ENCODE assay signal across 2 cellular contexts in genomic region chr18:28040216-28040615, GRCh38.
TF ChIP-seq lines count a peak whose summit lies in the region.

No MANE protein-coding gene starts in this region.

TF ChIP-seq in A549, 52 proteins besides CTCF, POLR2A, EP300 and RAD21 (continued from another document):
- TF ChIP-seq KDM5A (IDR thresholded peaks at IDR 0.05) (no peak), POLR2AphosphoS2 (conservative IDR thresholded peaks at IDR 0.05; ENCODE audit: low read length) (no peak), ZFP36 (IDR thresholded peaks at IDR 0.05; ENCODE audit: borderline replicate concordance, partially characterized antibody) (no peak), FOXS1 (CRISPR knock-in tag; IDR thresholded peaks at IDR 0.05) (no peak), ATOH8 (CRISPR knock-in tag; IDR thresholded peaks at IDR 0.05; ENCODE audit: low read depth) (no peak), CHD2 (IDR thresholded peaks at IDR 0.05; ENCODE audit: low read length, partially characterized antibody) (no peak), JUNB (IDR thresholded peaks at IDR 0.05) (no peak), MAX (IDR thresholded peaks at IDR 0.05) (no peak), MAFK (IDR thresholded peaks at IDR 0.05; ENCODE audit: partially characterized antibody) (no peak)
- TF ChIP-seq, protein P1, sequence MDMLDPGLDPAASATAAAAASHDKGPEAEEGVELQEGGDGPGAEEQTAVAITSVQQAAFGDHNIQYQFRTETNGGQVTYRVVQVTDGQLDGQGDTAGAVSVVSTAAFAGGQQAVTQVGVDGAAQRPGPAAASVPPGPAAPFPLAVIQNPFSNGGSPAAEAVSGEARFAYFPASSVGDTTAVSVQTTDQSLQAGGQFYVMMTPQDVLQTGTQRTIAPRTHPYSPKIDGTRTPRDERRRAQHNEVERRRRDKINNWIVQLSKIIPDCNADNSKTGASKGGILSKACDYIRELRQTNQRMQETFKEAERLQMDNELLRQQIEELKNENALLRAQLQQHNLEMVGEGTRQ (IDR thresholded peaks at IDR 0.05) = no peak
- TF ChIP-seq, protein P2, sequence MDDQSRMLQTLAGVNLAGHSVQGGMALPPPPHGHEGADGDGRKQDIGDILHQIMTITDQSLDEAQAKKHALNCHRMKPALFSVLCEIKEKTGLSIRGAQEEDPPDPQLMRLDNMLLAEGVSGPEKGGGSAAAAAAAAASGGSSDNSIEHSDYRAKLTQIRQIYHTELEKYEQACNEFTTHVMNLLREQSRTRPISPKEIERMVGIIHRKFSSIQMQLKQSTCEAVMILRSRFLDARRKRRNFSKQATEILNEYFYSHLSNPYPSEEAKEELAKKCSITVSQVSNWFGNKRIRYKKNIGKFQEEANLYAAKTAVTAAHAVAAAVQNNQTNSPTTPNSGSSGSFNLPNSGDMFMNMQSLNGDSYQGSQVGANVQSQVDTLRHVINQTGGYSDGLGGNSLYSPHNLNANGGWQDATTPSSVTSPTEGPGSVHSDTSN (IDR thresholded peaks at IDR 0.05) = no peak

TF ChIP-seq in IMR-90, 13 proteins besides CTCF, POLR2A, EP300 and RAD21 (continued from another document):
- no peak for TF ChIP-seq FOS (IDR thresholded peaks at IDR 0.05; ENCODE audit: low read depth, low read length)
- TF ChIP-seq CHD1 (IDR thresholded peaks at IDR 0.05; ENCODE audit: low read depth, low read length) = no peak
- no peak for TF ChIP-seq MAFK (IDR thresholded peaks at IDR 0.05; ENCODE audit: low read depth, low read length)
- no peak for TF ChIP-seq ELK1 (IDR thresholded peaks at IDR 0.05; ENCODE audit: borderline replicate concordance, low read depth, low read length)
- TF ChIP-seq RCOR1 (IDR thresholded peaks at IDR 0.05; ENCODE audit: insufficient replicate concordance, low read length) = no peak
- TF ChIP-seq, protein P1 (IDR thresholded peaks at IDR 0.05; ENCODE audit: low read depth, low read length) = no peak
- no peak for TF ChIP-seq MXI1 (IDR thresholded peaks at IDR 0.05; ENCODE audit: borderline replicate concordance, low read depth, low read length)
- TF ChIP-seq MAZ (IDR thresholded peaks at IDR 0.05; ENCODE audit: borderline replicate concordance, low read depth, low read length) = no peak
- TF ChIP-seq SMC3 (IDR thresholded peaks at IDR 0.05; ENCODE audit: low read depth, low read length) = no peak
